14 cellular contexts compared by ENCODE assay signal in the genomic region with DNA sequence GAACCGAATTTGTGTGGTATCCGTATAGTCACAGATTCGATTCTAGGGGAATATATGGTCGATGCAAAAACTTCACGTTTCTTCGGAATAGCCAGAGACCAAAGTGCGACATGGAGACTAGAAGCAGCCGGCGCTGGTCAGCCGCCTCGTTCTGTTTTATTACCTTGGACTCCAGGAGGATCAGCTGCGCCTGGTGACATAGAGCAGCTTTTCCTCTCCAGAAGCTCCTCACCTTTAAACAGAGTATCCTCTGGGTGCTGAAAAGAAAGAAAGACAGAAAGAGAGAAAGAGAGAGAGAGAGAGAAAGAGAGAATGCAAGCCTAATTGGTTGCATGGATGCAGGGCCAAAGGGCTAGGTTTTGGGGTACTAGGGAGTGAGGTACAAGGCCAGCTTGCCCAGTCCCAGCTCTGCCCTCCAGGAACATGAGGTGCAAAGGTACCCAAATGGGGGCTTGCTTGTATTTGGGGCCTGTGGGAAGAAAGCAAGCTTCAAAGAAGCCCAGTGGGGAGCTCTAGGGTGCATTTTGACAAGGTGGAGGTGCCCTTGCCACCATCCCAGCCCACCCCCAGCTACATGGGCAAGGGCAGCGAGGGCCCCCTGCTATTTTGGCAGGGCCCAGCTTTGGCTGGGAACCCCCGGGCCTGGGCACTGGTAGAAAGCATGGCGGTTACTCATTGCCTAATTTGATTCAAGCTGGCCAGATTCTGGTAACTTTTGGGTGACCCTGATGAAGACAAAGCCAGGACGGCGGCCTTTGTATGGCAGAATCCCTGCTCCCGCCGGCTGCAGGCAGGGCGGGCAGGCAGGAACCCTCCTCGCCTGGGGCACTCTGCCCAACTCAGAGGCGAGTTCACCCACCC. TPM values are rescaled to one million over a fixed set of nuclear protein-coding genes. Genes with fewer than 3 reads are reported as not detected.
"Had no signal": no experiment of that assay in that cellular context is flagged by ENCODE, and none has a peak within 500 bp of the region (broad histone marks: within the 10 kb centered on the region; RNA-seq: fewer than 3 reads in every experiment).

No MANE protein-coding gene starts in this region.

- H3K4me1 ChIP-seq: parathyroid adenoma, SJCRH30 had no signal

- DNase-seq: activated CD4-positive, alpha-beta memory T cell treated with anti-CD3 and anti-CD28 coated beads for 36 hours; activated CD4-positive, alpha-beta T cell treated with anti-CD3 and anti-CD28 coated beads for 1 hour; activated naive CD4-positive, alpha-beta T cell treated with anti-CD3 and anti-CD28 coated beads, Interleukin-2, amount 10 ng/mL, durations not matched to agents 7 days and 5 days; effector memory CD8-positive, alpha-beta T cell; hypothalamus; SJCRH30; spleen; stimulated activated naive CD8-positive, alpha-beta T cell treated with anti-CD3 and anti-CD28 coated beads, Interleukin-15, Interleukin-2, amounts not matched to agents 100 U/mL and 50 U/mL, for 24 hours; SW 1271 had no signal

- H3K27me3 ChIP-seq: SJCRH30 had no signal

- H3K9me3 ChIP-seq: SJCRH30, spleen had no signal

- H3K27ac ChIP-seq: parathyroid adenoma, SJCRH30 had no signal

- H3K36me3 ChIP-seq: SJCRH30, spleen had no signal

- H3K9ac ChIP-seq: parathyroid adenoma had no signal

- H3K27ac Mint-ChIP-seq: activated CD4-positive, alpha-beta memory T cell treated with anti-CD3 and anti-CD28 coated beads for 36 hours; activated naive CD4-positive, alpha-beta T cell treated with anti-CD3 and anti-CD28 coated beads, Interleukin-2, amount 10 ng/mL, durations not matched to agents 7 days and 5 days; effector memory CD8-positive, alpha-beta T cell had no signal

- H3K36me3 Mint-ChIP-seq: activated CD4-positive, alpha-beta memory T cell treated with anti-CD3 and anti-CD28 coated beads for 36 hours; activated naive CD4-positive, alpha-beta T cell treated with anti-CD3 and anti-CD28 coated beads, Interleukin-2, amount 10 ng/mL, durations not matched to agents 7 days and 5 days had no signal

- ATAC-seq: effector memory CD8-positive, alpha-beta T cell; left lobe of liver; stimulated activated naive CD8-positive, alpha-beta T cell treated with anti-CD3 and anti-CD28 coated beads, Interleukin-15, Interleukin-2, amounts not matched to agents 100 U/mL and 50 U/mL, for 24 hours had no signal

- H3K4me3 ChIP-seq: SJCRH30 had no signal

- H3K9me3 Mint-ChIP-seq: activated CD4-positive, alpha-beta memory T cell treated with anti-CD3 and anti-CD28 coated beads for 36 hours; activated naive CD4-positive, alpha-beta T cell treated with anti-CD3 and anti-CD28 coated beads, Interleukin-2, amount 10 ng/mL, durations not matched to agents 7 days and 5 days; central memory CD8-positive, alpha-beta T cell; effector memory CD8-positive, alpha-beta T cell had no signal

- H3K4me3 Mint-ChIP-seq: activated CD4-positive, alpha-beta memory T cell treated with anti-CD3 and anti-CD28 coated beads for 36 hours; activated naive CD4-positive, alpha-beta T cell treated with anti-CD3 and anti-CD28 coated beads, Interleukin-2, amount 10 ng/mL, durations not matched to agents 7 days and 5 days; central memory CD8-positive, alpha-beta T cell; effector memory CD8-positive, alpha-beta T cell had no signal

- H3K4me1 Mint-ChIP-seq: activated naive CD4-positive, alpha-beta T cell treated with anti-CD3 and anti-CD28 coated beads, Interleukin-2, amount 10 ng/mL, durations not matched to agents 7 days and 5 days; central memory CD8-positive, alpha-beta T cell had no signal

RNA-seq across cellular contexts. Expression of a gene that starts 0.8 kb away (rescaled TPM):
- total RNA-seq: activated CD4-positive, alpha-beta memory T cell treated with anti-CD3 and anti-CD28 coated beads for 36 hours; left lobe of liver; SJCRH30; temporal lobe had no signal
- polyA plus RNA-seq: neural cell had no signal

RNA-seq across cellular contexts. Expression of a gene that starts 6.5 kb away (rescaled TPM):
- total RNA-seq: activated CD4-positive, alpha-beta memory T cell treated with anti-CD3 and anti-CD28 coated beads for 36 hours; left lobe of liver; SJCRH30; temporal lobe had no signal
- polyA plus RNA-seq: neural cell had no signal

RNA-seq across cellular contexts. Expression of a gene that starts 21.1 kb away (rescaled TPM):
- total RNA-seq: activated CD4-positive, alpha-beta memory T cell treated with anti-CD3 and anti-CD28 coated beads for 36 hours; left lobe of liver had no signal
- polyA plus RNA-seq: neural cell had no signal

RNA-seq across cellular contexts. Expression of a gene that starts 28.0 kb away (rescaled TPM):
- total RNA-seq: activated CD4-positive, alpha-beta memory T cell treated with anti-CD3 and anti-CD28 coated beads for 36 hours; left lobe of liver; temporal lobe had no signal
- polyA plus RNA-seq: neural cell had no signal

RNA-seq across cellular contexts. Expression of a gene that starts 34.0 kb away (rescaled TPM):
- total RNA-seq: activated CD4-positive, alpha-beta memory T cell treated with anti-CD3 and anti-CD28 coated beads for 36 hours; left lobe of liver; spleen; temporal lobe had no signal
- polyA plus RNA-seq: neural cell had no signal
